In genomic region chr5:8940934-8941333, GRCh38 we compare ENCODE assay signal across 8 cellular contexts.
"Had no signal": no experiment of that assay in that cellular context is flagged by ENCODE, and none has a peak within 500 bp of the region (broad histone marks: within the 10 kb centered on the region; RNA-seq: fewer than 3 reads in every experiment).

No MANE protein-coding gene starts in this region.

- FAIRE-seq: HTR-8/SVneo had no signal

- DNase-seq: IMR-90, Karpas-422, Kasumi-1, KBM-7, KG1 had no signal

- H3K9ac ChIP-seq: KMS-11 had no signal

- H3K27ac ChIP-seq: HL-60, KMS-11 had no signal

- H3K4me2 ChIP-seq: KMS-11 had no signal
